ENCODE assay signal across 9 cellular contexts in genomic region chr1:205668951-205669340, GRCh38. TPM values are rescaled to one million over a fixed set of nuclear protein-coding genes. Genes with fewer than 3 reads are reported as not detected.
DNase-seq lines count a peak whose midpoint lies in the region; ATAC-seq, FAIRE-seq and TF ChIP-seq lines count a peak whose summit lies in the region.
"Had no signal": no experiment of that assay in that cellular context is flagged by ENCODE, and none has a peak within 500 bp of the region (broad histone marks: within the 10 kb centered on the region; RNA-seq: fewer than 3 reads in every experiment).

No MANE protein-coding gene starts in this region.

- peak overlapping the region; percentile 96 for H3K27ac ChIP-seq in HUES48 (ENCODE audit: low read depth, low read length)
- no peak overlapping the region for H3K27ac ChIP-seq in H1 (ENCODE audit: low read depth, low read length)
- H3K27ac ChIP-seq in stomach = peak overlapping the region; percentile 28 to 87 (median 60)

- H4K8ac ChIP-seq in H1 (ENCODE audit: extremely low read depth, insufficient read depth, low read length) = peak overlapping the region; percentile 54; the same call in 1 of the 2 replicates

- CTCF ChIA-PET in H1 (lab: Charles Lee; ENCODE audit: partially characterized antibody) = interaction anchor here (0.7 to 18.5 kb wide), 8 partner anchors 10 to 123 kb away, joined by 3 to 856 read pairs (median 4); partner anchors contain the start of gene SLC45A3

- peaks cover 0 to 39% of the 10 kb centered on the region in 2 experiments; a peak in 2 of 4 replicates for H3K79me2 ChIP-seq in H1 (ENCODE audit: control insufficient read depth in 1 of 2, insufficient read depth in 2 of 2, low read length in 2 of 2)

- 0 out of 2 replicates have a peak overlapping the region, but pooled peaks have one; percentile 94 for H2BK12ac ChIP-seq in H1 (ENCODE audit: low read depth, low read length)

- POLR2A ChIA-PET in H1 (lab: Charles Lee; ENCODE audit: partially characterized antibody) = interaction anchor here (0.9 to 19.3 kb wide), 7 partner anchors 9 to 80 kb away, joined by 4 to 241 read pairs (median 8); partner anchors contain the start of gene SLC45A3

- H3K4me1 ChIP-seq in HUES48 (ENCODE audit: control insufficient read depth, insufficient read depth, low read length) (peaks cover 53% of the 10 kb centered on the region), H1 (replicated peaks in 1 of 4; ENCODE audit: control insufficient read depth in 3 of 4, insufficient read depth in 4 of 4, low read length in 3 of 4) (peaks cover 17 to 54% (median 44%) of the 10 kb centered on the region in 4 experiments), stomach (peaks cover 32 to 90% (median 50%) of the 10 kb centered on the region in 4 donors)

- H3K36me3 ChIP-seq in HUES48 (ENCODE audit: control insufficient read depth, insufficient read depth, low read length) = peaks cover 2% of the 10 kb centered on the region; the same call in 1 of the 2 replicates
- peaks cover 0 to 6% (median 1%) of the 10 kb centered on the region in 4 experiments; a peak in 2 of 8 replicates for H3K36me3 ChIP-seq in H1 (ENCODE audit: control insufficient read depth in 2 of 4, insufficient read depth in 4 of 4, low read length in 3 of 4)
- H3K36me3 ChIP-seq in stomach = no peaks in the 10 kb centered on the region

- 0 out of 2 replicates have a peak overlapping the region, but pooled peaks have one; percentile 3 for H2BK20ac ChIP-seq in H1 (ENCODE audit: low read length)

- no peak overlapping the region for H3K23ac ChIP-seq in H1 (ENCODE audit: insufficient read length)

- H2BK5ac ChIP-seq in H1 (ENCODE audit: low read depth, low read length) = 0 out of 2 replicates have a peak overlapping the region, but pooled peaks have one; percentile 57

- peak overlapping the region; percentile 96; the same call in 1 of the 2 replicates for H3K18ac ChIP-seq in H1 (ENCODE audit: extremely low read depth, low read length)

- H3K4ac ChIP-seq in H1 (replicated peaks; ENCODE audit: insufficient read length, low read depth, low read length) = peak overlapping the region; percentile 46

- H3K14ac ChIP-seq in H1 (ENCODE audit: insufficient read length) = no peak overlapping the region

- H3K9me3 ChIP-seq in HUES48 (ENCODE audit: control insufficient read depth, insufficient read depth, low read length) = no peaks in the 10 kb centered on the region
- no peaks in the 10 kb centered on the region for H3K9me3 ChIP-seq in H1 (ENCODE audit: insufficient read depth in 2 of 2, low read depth in 1 of 2, low read length in 1 of 2)
- no peaks in the 10 kb centered on the region for H3K9me3 ChIP-seq in stomach

- TF ChIP-seq RAD21 in H1 (IDR thresholded peaks at IDR 0.05 in 1 of 2, conservative IDR thresholded peaks at IDR 0.05 in 1 of 2; ENCODE audit: low read depth in 2 of 2, low read length in 2 of 2) = peak in 1 of 2 experiments; percentile 12; a peak in 1 of 4 replicates

- H3K4me2 ChIP-seq in H1 (ENCODE audit: insufficient read depth in 1 of 2, low read depth in 2 of 2, low read length in 2 of 2) = peak overlapping the region; percentile 64 to 77; a peak in 2 of 4 replicates

- H3K4me3 ChIP-seq in HUES48 (ENCODE audit: low read depth, low read length) (no peak overlapping the region), H1 (ENCODE audit: extremely low read depth in 1 of 4, insufficient read depth in 2 of 4, low read depth in 3 of 4, low read length in 4 of 4) (no peak overlapping the region), stomach (no peak overlapping the region)

- peak overlapping the region; percentile 33 for H2BK120ac ChIP-seq in H1 (replicated peaks; ENCODE audit: low read depth, low read length)

- peaks cover 1 to 2% of the 10 kb centered on the region in 2 experiments for H4K20me1 ChIP-seq in H1 (replicated peaks in 1 of 2; ENCODE audit: control insufficient read depth in 1 of 2, insufficient read depth in 2 of 2, low read length in 2 of 2)

- intact Hi-C loops in stomach (cut with DNase I; ENCODE audit: low total_unique reads) = loop anchor here (10.0 kb wide), 1 partner anchor 46 kb away; no protein-coding TSS in a partner anchor

- H3K56ac ChIP-seq in H1 (replicated peaks; ENCODE audit: insufficient read length, low read depth, low read length) = no peak overlapping the region

- FAIRE-seq in H1 (lab: Jason Lieb, UNC) = no peak

- ATAC-seq in GM18520 (IDR thresholded peaks at IDR 0.05; ENCODE audit: unreplicated experiment) = no peak

- H3K9ac ChIP-seq in HUES48 (ENCODE audit: low read depth, low read length) (no peak overlapping the region), H1 (replicated peaks in 1 of 4; ENCODE audit: extremely low read depth in 1 of 4, low read depth in 3 of 4, low read length in 3 of 4) (no peak overlapping the region)

- H4K5ac ChIP-seq in H1 (ENCODE audit: insufficient read length, low read depth, low read length) = no peak overlapping the region

- no peak overlapping the region for H2AFZ ChIP-seq in H1 (ENCODE audit: low read length)

- H3K27me3 ChIP-seq in HUES48 (ENCODE audit: control insufficient read depth, insufficient read depth, low read length) (no peaks in the 10 kb centered on the region), H1 (replicated peaks in 1 of 4; ENCODE audit: control insufficient read depth in 3 of 4, extremely low read depth in 1 of 4, insufficient read depth in 3 of 4, low read length in 3 of 4) (no peaks in the 10 kb centered on the region), stomach (peaks cover 0 to 26% (median 0%) of the 10 kb centered on the region in 3 donors)

- TF ChIP-seq POLR2A in H1 (IDR thresholded peaks at IDR 0.05; ENCODE audit: control extremely low read depth in 1 of 2, low read depth in 2 of 2, low read length in 2 of 2) (no peak), stomach (IDR thresholded peaks at IDR 0.05) (no peak)

- DNase-seq in NCI-H82 (lab: John Stamatoyannopoulos, UW) (peak; percentile 69), NCI-H82 treated with DMSO at 0.1 percent for 48 hours (lab: John Stamatoyannopoulos, UW; ENCODE audit: unreplicated experiment) (no peak), H1 (ENCODE audit: low read depth in 1 of 2, low spot score in 2 of 2) (no peak), stomach (no peak)
- no peak for DNase-seq in activated effector memory CD4-positive, alpha-beta T cell treated with Interleukin-2 at 50 U/mL for 16 hours
- DNase-seq in stimulated activated CD4-positive, alpha-beta T cell treated with anti-CD3 and anti-CD28 coated beads, Interleukin-2, amount 100 ng/mL, for 24 hours = no peak
- DNase-seq: activated naive CD4-positive, alpha-beta T cell treated with anti-CD3 and anti-CD28 coated beads for 36 hours had no signal

- H3K79me1 ChIP-seq in H1 (ENCODE audit: low read depth, low read length) = peaks cover 14% of the 10 kb centered on the region

- no peak overlapping the region; the same call in 1 of the 2 replicates for H2AK5ac ChIP-seq in H1 (ENCODE audit: low read depth, low read length)

- H3K23me2 ChIP-seq in H1 (ENCODE audit: low read depth, low read length) = no peaks in the 10 kb centered on the region

- TF ChIP-seq EP300 in H1 (IDR thresholded peaks at IDR 0.05; ENCODE audit: borderline replicate concordance in 1 of 2, low read depth in 2 of 2, low read length in 2 of 2) = no peak
- TF ChIP-seq EP300 in stomach (IDR thresholded peaks at IDR 0.05) = no peak

- TF ChIP-seq CTCF in H1 (IDR thresholded peaks at IDR 0.05; ENCODE audit: control extremely low read depth in 1 of 3, insufficient read depth in 1 of 3, low read depth in 1 of 3, low read length in 3 of 3) = 0 out of 4 replicates have a peak, but pooled peaks of 1 of the 3 experiments have one; percentile 9
- no peak for TF ChIP-seq CTCF in stomach (IDR thresholded peaks at IDR 0.05)

- peak overlapping the region; percentile 40; the same call in 1 of the 2 replicates for H2BK15ac ChIP-seq in H1 (ENCODE audit: low read length)

- H4K91ac ChIP-seq in H1 (replicated peaks; ENCODE audit: insufficient read length, low read length) = peak overlapping the region; percentile 13

- WGBS in H1 (ENCODE audit: extremely low coverage in 1 of 2, insufficient coverage in 1 of 2, insufficient read length in 1 of 2, insufficient replicate concordance in 2 of 2, low coverage in 1 of 2, low lambda C conversion rate in 2 of 2, missing lambda C conversion rate in 1 of 2), 2 experiments = 60% methylated on average over 5 of the region's 5 CpGs; no CpG with 5 or more reads in 1 of the 2 experiments
- 64 to 73% (median 70%) methylated on average over 5 of the region's 5 CpGs for WGBS in stomach, 5 donors

TF ChIP-seq in H1, 55 proteins besides CTCF, POLR2A, EP300 and RAD21 (continues in another document):
- no peak for TF ChIP-seq CREB1 (IDR thresholded peaks at IDR 0.05)
- TF ChIP-seq, protein P1, sequence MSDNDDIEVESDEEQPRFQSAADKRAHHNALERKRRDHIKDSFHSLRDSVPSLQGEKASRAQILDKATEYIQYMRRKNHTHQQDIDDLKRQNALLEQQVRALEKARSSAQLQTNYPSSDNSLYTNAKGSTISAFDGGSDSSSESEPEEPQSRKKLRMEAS (IDR thresholded peaks at IDR 0.05) = peak; percentile 84
- TF ChIP-seq SP4 (IDR thresholded peaks at IDR 0.05; ENCODE audit: low read length) = no peak
- TF ChIP-seq POU5F1 (IDR thresholded peaks at IDR 0.05; ENCODE audit: low read depth, low read length) = no peak

RNA-seq across cellular contexts. Expression of gene SLC45A3, which starts 11.4 kb away (rescaled TPM):
- total RNA-seq in H1 (2021; fragmentation: NEBNext Ultra II Directional; extraction: Animal tissue kit (Norgen Biotek cat#: 25700)) = 12.5 and 13.0 TPM in 2 replicates
- 14.3 and 19.7 TPM in 2 replicates for polyA plus RNA-seq in H1 (2011; rRNA removed)
- 17.4 TPM for polyA plus RNA-seq in H1 (2011; cell fraction: cytosol; rRNA removed)
- 38.5 TPM for polyA plus RNA-seq in H1 (2011; cell fraction: nucleus; rRNA removed)
- 8.3 to 13.3 TPM (median 12.8 TPM) in 4 replicates for polyA plus RNA-seq in H1 (2012, experiment 1 of 2)
- 12.2 TPM for polyA plus RNA-seq in H1 (2012, experiment 2 of 2)
- 12.9 TPM for polyA plus RNA-seq in H1 (2013, experiment 1 of 2)
- 13.1 TPM for polyA plus RNA-seq in H1 (2013, experiment 2 of 2)
- 9.2 and 9.9 TPM in 2 replicates for polyA minus RNA-seq in H1 (2011; rRNA and poly(A)+ RNA removed)
- 7.6 TPM for polyA minus RNA-seq in H1 (2011; cell fraction: cytosol; rRNA and poly(A)+ RNA removed)
- polyA minus RNA-seq in H1 (2011; cell fraction: nucleus; rRNA and poly(A)+ RNA removed) = 12.6 TPM
- 10 to 100 TPM in 3 of 5 donors, 1 to 10 TPM in 2; 4.5 to 30.1 (median 21.4) TPM for total RNA-seq in stomach
- polyA plus RNA-seq in stomach = 1 to 10 TPM; 1.6 to 8.2 (median 3.8) TPM

RNA-seq across cellular contexts. Expression of gene ELK4, which starts 37.1 kb away (rescaled TPM):
- 23.3 and 26.3 TPM in 2 replicates for total RNA-seq in H1 (2021; fragmentation: NEBNext Ultra II Directional; extraction: Animal tissue kit (Norgen Biotek cat#: 25700))
- polyA plus RNA-seq in H1 (2011; rRNA removed) = 2.5 and 2.9 TPM in 2 replicates
- polyA plus RNA-seq in H1 (2011; cell fraction: cytosol; rRNA removed) = 4.0 TPM
- 4.1 TPM for polyA plus RNA-seq in H1 (2011; cell fraction: nucleus; rRNA removed)
- 4.2 to 7.4 TPM (median 5.9 TPM) in 4 replicates for polyA plus RNA-seq in H1 (2012, experiment 1 of 2)
- 1.6 TPM for polyA plus RNA-seq in H1 (2012, experiment 2 of 2)
- polyA plus RNA-seq in H1 (2013, experiment 1 of 2) = 9.6 TPM
- polyA plus RNA-seq in H1 (2013, experiment 2 of 2) = 8.7 TPM
- polyA minus RNA-seq in H1 (2011; rRNA and poly(A)+ RNA removed) = 11.5 and 11.6 TPM in 2 replicates
- polyA minus RNA-seq in H1 (2011; cell fraction: cytosol; rRNA and poly(A)+ RNA removed) = 6.1 TPM
- polyA minus RNA-seq in H1 (2011; cell fraction: nucleus; rRNA and poly(A)+ RNA removed) = 13.7 TPM
- 10 to 100 TPM in 4 of 5 donors, 1 to 10 TPM in 1; 8.0 to 38.7 (median 18.1) TPM for total RNA-seq in stomach
- polyA plus RNA-seq in stomach = 1 to 10 TPM; 3.5 to 4.1 (median 4.0) TPM
